In genomic region chr2:212832211-212833195, GRCh38 we compare ENCODE assay signal across 1 cellular context.
TF ChIP-seq lines count a peak whose summit lies in the region.

No MANE protein-coding gene starts in this region.

TF ChIP-seq in SK-N-SH, 30 proteins besides CTCF, POLR2A, EP300 and RAD21 (continued from another document):
- TF ChIP-seq REST (IDR thresholded peaks at IDR 0.05; ENCODE audit: low read depth, low read length) (no peak), GABPA (IDR thresholded peaks at IDR 0.05; ENCODE audit: low read depth) (no peak), EZH2phosphoT487 (IDR thresholded peaks at IDR 0.05; ENCODE audit: borderline replicate concordance, low read depth) (no peak), MEF2A (IDR thresholded peaks at IDR 0.05; ENCODE audit: borderline replicate concordance, low read depth) (no peak), PBX3 (IDR thresholded peaks at IDR 0.05) (no peak), TEAD4 (IDR thresholded peaks at IDR 0.05; ENCODE audit: borderline replicate concordance, insufficient read depth) (no peak), GATA2 (CRISPR knock-in tag; IDR thresholded peaks at IDR 0.05) (no peak), FOXM1 (IDR thresholded peaks at IDR 0.05; ENCODE audit: low read depth) (no peak), FOSL2 (IDR thresholded peaks at IDR 0.05; ENCODE audit: borderline replicate concordance, low read depth) (no peak), TCF12 (IDR thresholded peaks at IDR 0.05) (no peak)
